In the genomic region with DNA sequence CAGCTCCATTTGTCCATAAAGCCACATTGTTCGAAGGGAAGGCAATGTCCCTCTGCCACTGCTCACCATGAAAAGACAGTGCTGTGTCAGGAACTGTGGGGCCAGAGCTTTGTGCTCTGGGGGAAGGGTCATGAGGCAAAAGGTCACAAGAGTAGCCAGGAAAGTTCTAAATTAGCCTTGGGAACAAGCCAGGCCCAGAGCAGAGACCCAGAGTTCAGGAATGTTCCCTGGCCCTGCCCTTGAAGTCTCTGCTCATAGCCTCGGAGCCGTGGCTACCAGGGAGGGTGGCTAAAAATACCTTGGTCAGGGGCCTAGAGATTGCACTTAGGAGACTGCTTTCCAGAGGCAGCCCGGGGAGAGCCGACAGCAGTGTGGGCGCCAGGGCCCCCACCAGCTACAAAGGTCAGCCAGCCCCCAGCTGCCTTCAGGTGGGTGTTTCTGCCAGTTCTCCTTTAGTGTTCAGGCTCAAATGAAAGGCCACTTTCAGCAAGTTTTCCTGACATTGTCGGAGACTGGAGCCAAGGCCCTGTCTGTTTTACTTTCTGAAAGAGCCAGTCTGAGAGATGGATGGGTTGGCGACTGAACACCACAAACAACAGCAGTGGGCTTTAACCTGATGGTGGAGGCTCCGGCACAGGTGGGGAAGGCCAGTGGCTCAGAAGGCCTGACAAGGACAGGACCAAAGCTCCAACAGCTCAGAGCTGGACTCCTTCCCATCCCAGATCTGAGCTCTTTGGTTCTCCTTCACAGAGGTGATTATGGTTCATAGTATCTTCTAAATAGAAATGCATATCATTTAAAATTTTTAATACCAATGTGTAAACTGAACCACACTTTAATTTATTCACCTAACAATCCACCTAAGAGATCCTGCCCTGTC, we compare ENCODE assay signal across 14 cellular contexts.
DNase-seq lines count a peak whose midpoint lies in the region; ATAC-seq and TF ChIP-seq lines count a peak whose summit lies in the region.
"Had no signal": no experiment of that assay in that cellular context is flagged by ENCODE, and none has a peak within 500 bp of the region (broad histone marks: within the 10 kb centered on the region; RNA-seq: fewer than 3 reads in every experiment).

No MANE protein-coding gene starts in this region.

- no peak overlapping the region for H3K4me3 Mint-ChIP-seq in activated naive CD8-positive, alpha-beta T cell treated with anti-CD3 and anti-CD28 coated beads for 36 hours
- H3K4me3 Mint-ChIP-seq: activated naive CD8-positive, alpha-beta T cell treated with anti-CD3 and anti-CD28 coated beads, Interleukin-2, amount 10 ng/mL, durations not matched to agents 7 days and 5 days; HFFc6; naive thymus-derived CD8-positive, alpha-beta T cell had no signal

- H3K9me2 ChIP-seq in Karpas-422 (replicated peaks; ENCODE audit: insufficient read depth, low read length), result no peaks in the 10 kb centered on the region

- no peak overlapping the region for H2AFZ ChIP-seq in Karpas-422 (ENCODE audit: low read length)

- no peaks in the 10 kb centered on the region for H3K79me2 ChIP-seq in Karpas-422 (ENCODE audit: low read length)

- intact Hi-C loops in Right ventricle myocardium inferior (cut with DNase I) (no loop called here), lower lobe of right lung (cut with DNase I) (no loop called here)

- no peak overlapping the region for H3K27ac Mint-ChIP-seq in activated naive CD8-positive, alpha-beta T cell treated with anti-CD3 and anti-CD28 coated beads for 36 hours
- H3K27ac Mint-ChIP-seq: activated naive CD8-positive, alpha-beta T cell treated with anti-CD3 and anti-CD28 coated beads, Interleukin-2, amount 10 ng/mL, durations not matched to agents 7 days and 5 days; HFFc6; naive thymus-derived CD8-positive, alpha-beta T cell had no signal

- DNase-seq in Karpas-422, result peak; percentile 24
- peak; percentile 74 for DNase-seq in Right ventricle myocardium inferior (ENCODE audit: missing footprints)
- no peak for DNase-seq in lower lobe of right lung
- peak in 26 of 49 donors; percentile 16 to 77 (median 46) for DNase-seq in substantia nigra (lab: John Stamatoyannopoulos, UW)
- no peak for DNase-seq in omental fat pad (ENCODE audit: low spot score)
- DNase-seq in GM20000 (ENCODE audit: low spot score), result no peak
- DNase-seq in activated naive CD8-positive, alpha-beta T cell treated with anti-CD3 and anti-CD28 coated beads for 36 hours, result no peak
- DNase-seq: activated naive CD8-positive, alpha-beta T cell treated with anti-CD3 and anti-CD28 coated beads, Interleukin-2, amount 10 ng/mL, durations not matched to agents 7 days and 5 days; dermis blood vessel endothelial cell; HFFc6; naive thymus-derived CD8-positive, alpha-beta T cell; WERI-Rb-1 had no signal

- no peak overlapping the region for H3K4me2 ChIP-seq in Karpas-422 (ENCODE audit: low read depth, low read length, poor library complexity, severe bottlenecking)

- H3K27ac ChIP-seq in Karpas-422 (ENCODE audit: low read length) (no peak overlapping the region), lower lobe of right lung (no peak overlapping the region), substantia nigra (ENCODE audit: low read depth, low read length, poor library complexity, severe bottlenecking) (peak overlapping the region; percentile 69)
- H3K27ac ChIP-seq: WERI-Rb-1 had no signal

- H3K4me3 ChIP-seq in Karpas-422 (ENCODE audit: low read length), result no peak overlapping the region
- H3K4me3 ChIP-seq in lower lobe of right lung, result no peak overlapping the region
- H3K4me3 ChIP-seq: thyroid gland had no signal

- peaks cover 4% of the 10 kb centered on the region; the same call in 1 of the 2 replicates for H3K9me3 ChIP-seq in Karpas-422 (ENCODE audit: low read length)
- no peaks in the 10 kb centered on the region for H3K9me3 ChIP-seq in lower lobe of right lung
- H3K9me3 ChIP-seq: thyroid gland had no signal

- H3K36me3 ChIP-seq in Karpas-422 (ENCODE audit: insufficient read depth, low read length), result no peaks in the 10 kb centered on the region
- H3K36me3 ChIP-seq in lower lobe of right lung, result no peaks in the 10 kb centered on the region
- H3K36me3 ChIP-seq: thyroid gland, WERI-Rb-1 had no signal

- TF ChIP-seq CTCF in lower lobe of right lung (IDR thresholded peaks at IDR 0.05), result no peak
- TF ChIP-seq CTCF in omental fat pad (IDR thresholded peaks at IDR 0.05), result no peak
- no peak for TF ChIP-seq CTCF in GM20000 (IDR thresholded peaks at IDR 0.05; ENCODE audit: extremely low read depth, missing control alignments)

- peaks cover 4% of the 10 kb centered on the region for H3K27me3 Mint-ChIP-seq in activated naive CD8-positive, alpha-beta T cell treated with anti-CD3 and anti-CD28 coated beads for 36 hours

- ATAC-seq in Right ventricle myocardium inferior (peak; percentile 94), lower lobe of right lung (peak; percentile 47 to 77), omental fat pad (ENCODE audit: low FRiP score) (no peak), esophagus mucosa (no peak)
- ATAC-seq: naive thymus-derived CD8-positive, alpha-beta T cell had no signal

- no peaks in the 10 kb centered on the region for H3K4me1 Mint-ChIP-seq in activated naive CD8-positive, alpha-beta T cell treated with anti-CD3 and anti-CD28 coated beads for 36 hours
- H3K4me1 Mint-ChIP-seq: activated naive CD8-positive, alpha-beta T cell treated with anti-CD3 and anti-CD28 coated beads, Interleukin-2, amount 10 ng/mL, durations not matched to agents 7 days and 5 days; naive thymus-derived CD8-positive, alpha-beta T cell had no signal

- no peaks in the 10 kb centered on the region for H3K9me3 Mint-ChIP-seq in activated naive CD8-positive, alpha-beta T cell treated with anti-CD3 and anti-CD28 coated beads for 36 hours
- H3K9me3 Mint-ChIP-seq: HFFc6 had no signal

- H3K4me1 ChIP-seq in Karpas-422 (ENCODE audit: low read length), result peaks cover 12% of the 10 kb centered on the region
- H3K4me1 ChIP-seq in lower lobe of right lung, result no peaks in the 10 kb centered on the region
- H3K4me1 ChIP-seq: thyroid gland had no signal

- H3K9ac ChIP-seq in Karpas-422 (ENCODE audit: low read length), result no peak overlapping the region

- H3K36me3 Mint-ChIP-seq in activated naive CD8-positive, alpha-beta T cell treated with anti-CD3 and anti-CD28 coated beads for 36 hours, result peaks cover 2% of the 10 kb centered on the region
- H3K36me3 Mint-ChIP-seq: activated naive CD8-positive, alpha-beta T cell treated with anti-CD3 and anti-CD28 coated beads, Interleukin-2, amount 10 ng/mL, durations not matched to agents 7 days and 5 days had no signal

- H3K27me3 ChIP-seq in Karpas-422 (ENCODE audit: low read length) (0 out of 2 replicates have a peak, but pooled peaks cover 6% of the 10 kb centered on the region), lower lobe of right lung (ENCODE audit: low read depth) (no peaks in the 10 kb centered on the region)
- H3K27me3 ChIP-seq: thyroid gland had no signal

- H4K20me1 ChIP-seq in Karpas-422 (ENCODE audit: insufficient read depth, low read depth, low read length), result no peaks in the 10 kb centered on the region

Comparison
In these comparisons a context has a peak if more than half of its experiments do, and no peak if none do; other contexts are left out.
1. DNase-seq: peak in Karpas-422 (single experiment), Right ventricle myocardium inferior (single experiment) and substantia nigra (26 of 49); none in lower lobe of right lung (single experiment), omental fat pad (single experiment), GM20000 (single experiment) and activated naive CD8-positive, alpha-beta T cell treated with anti-CD3 and anti-CD28 coated beads for 36 hours (single experiment).
2. ATAC-seq: peak in Right ventricle myocardium inferior (single experiment) and lower lobe of right lung (2 of 2); none in omental fat pad (single experiment) and esophagus mucosa (single experiment).